Comparison of ENCODE assay signal across 18 cellular contexts in the genomic region with DNA sequence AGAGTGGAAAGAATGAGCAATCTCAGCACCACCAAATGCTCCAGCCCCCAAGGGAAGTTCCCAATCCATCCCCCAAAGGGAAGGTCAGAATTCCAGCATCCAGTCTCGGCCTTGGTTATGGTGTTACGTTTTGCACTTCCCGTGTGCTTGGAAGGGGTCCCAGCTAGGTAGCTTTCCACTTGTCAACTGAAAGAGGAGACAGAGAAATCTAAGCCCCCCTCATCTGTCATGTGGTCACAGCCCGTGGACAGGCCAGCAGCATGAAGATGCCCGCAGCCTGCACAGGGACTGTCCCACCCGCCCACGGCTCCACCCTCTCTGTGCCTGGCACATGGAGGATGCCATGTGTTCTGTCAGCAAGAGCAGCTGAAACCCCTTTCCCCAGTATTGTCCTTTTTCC. TPM values are rescaled to one million over a fixed set of nuclear protein-coding genes. Genes with fewer than 3 reads are reported as not detected.
DNase-seq lines count a peak whose midpoint lies in the region; TF ChIP-seq lines count a peak whose summit lies in the region.
"Had no signal": no experiment of that assay in that cellular context is flagged by ENCODE, and none has a peak within 500 bp of the region (broad histone marks: within the 10 kb centered on the region; RNA-seq: fewer than 3 reads in every experiment).

No MANE protein-coding gene starts in this region.

- H3K9me3 Mint-ChIP-seq in endodermal cell (no peaks in the 10 kb centered on the region), neural crest cell (peaks cover 13% of the 10 kb centered on the region), type B pancreatic cell (peaks cover 6% of the 10 kb centered on the region)
- H3K9me3 Mint-ChIP-seq: CD4-positive, alpha-beta T cell had no signal

- H3K36me3 Mint-ChIP-seq in endodermal cell (ENCODE audit: low read depth) (no peaks in the 10 kb centered on the region), neural crest cell (ENCODE audit: low read depth) (peaks cover 4% of the 10 kb centered on the region), type B pancreatic cell (peaks cover 4% of the 10 kb centered on the region)

- peaks cover 6% of the 10 kb centered on the region for H3K9me3 ChIP-seq in endodermal cell (ENCODE audit: control insufficient read depth, low read length)
- H3K9me3 ChIP-seq: BE2C, MG63 had no signal

- no peaks in the 10 kb centered on the region for H3K36me3 ChIP-seq in endodermal cell (ENCODE audit: control insufficient read depth, insufficient read depth, low read length)
- H3K36me3 ChIP-seq: BE2C, MG63 had no signal

- H3K9ac ChIP-seq in endodermal cell (ENCODE audit: extremely low read depth, low read length, poor library complexity, severe bottlenecking): no peak overlapping the region

- WGBS in endodermal cell (ENCODE audit: insufficient coverage in 1 of 2, insufficient read length in 1 of 2), 2 experiments: 91 to 97% methylated on average over 4 to 7 of the region's 7 CpGs

- H3K27ac ChIP-seq in angular gyrus (ENCODE audit: low read depth, low read length) (peak overlapping the region; percentile 22), endodermal cell (ENCODE audit: low read depth, low read length) (no peak overlapping the region)

- H3K27ac Mint-ChIP-seq in endodermal cell (no peak overlapping the region), neural crest cell (ENCODE audit: unreplicated experiment) (peak overlapping the region; percentile 13), type B pancreatic cell (no peak overlapping the region)
- H3K27ac Mint-ChIP-seq: CD4-positive, alpha-beta T cell had no signal

- no peaks in the 10 kb centered on the region for H3K27me3 ChIP-seq in endodermal cell (ENCODE audit: control insufficient read depth, insufficient read depth, low read length, poor library complexity, severe bottlenecking)
- H3K27me3 ChIP-seq: BE2C, MG63 had no signal

- H3K27me3 Mint-ChIP-seq in endodermal cell (ENCODE audit: insufficient read depth): peaks cover 2% of the 10 kb centered on the region
- H3K27me3 Mint-ChIP-seq in neural crest cell (ENCODE audit: low read depth): no peaks in the 10 kb centered on the region
- H3K27me3 Mint-ChIP-seq in type B pancreatic cell: peaks cover 4% of the 10 kb centered on the region

- H3K4me3 Mint-ChIP-seq in endodermal cell (no peak overlapping the region), neural crest cell (no peak overlapping the region), type B pancreatic cell (no peak overlapping the region)
- H3K4me3 Mint-ChIP-seq: CD4-positive, alpha-beta T cell had no signal

- H3K4me1 Mint-ChIP-seq in endodermal cell (peaks cover 6% of the 10 kb centered on the region), neural crest cell (peaks cover 37% of the 10 kb centered on the region), type B pancreatic cell (ENCODE audit: unreplicated experiment) (peaks cover 14% of the 10 kb centered on the region)

- no peaks in the 10 kb centered on the region for H3K4me1 ChIP-seq in endodermal cell (ENCODE audit: control insufficient read depth, insufficient read depth, low read length)

- TF ChIP-seq CTCF in endodermal cell (conservative IDR thresholded peaks at IDR 0.05): no peak
- TF ChIP-seq CTCF in neural crest cell (conservative IDR thresholded peaks at IDR 0.05): no peak
- TF ChIP-seq CTCF in type B pancreatic cell (conservative IDR thresholded peaks at IDR 0.05): no peak

- DNase-seq in endodermal cell: peak; percentile 9
- no peak for DNase-seq in neural crest cell (ENCODE audit: low read depth, low spot score)
- DNase-seq in type B pancreatic cell (ENCODE audit: extremely low spot score, unreplicated experiment): peak; percentile 60
- DNase-seq in NCI-H1092 treated with DMSO at 0.1 percent for 48 hours (lab: John Stamatoyannopoulos, UW): no peak
- DNase-seq in NCI-H2081 treated with DMSO at 0.1 percent for 48 hours (lab: John Stamatoyannopoulos, UW): no peak
- DNase-seq in hepatic stellate cell (ENCODE audit: low spot score): no peak
- DNase-seq: BE2C; CD4-positive, alpha-beta T cell; HCEC 1CT; IMR-90; Karpas-422; MG63; NCI-H1092; NCI-H1694; NCI-H2107; NCI-H2227 treated with DMSO at 0.1 percent for 48 hours; NCI-H524 had no signal

- no peak overlapping the region for H3K4me3 ChIP-seq in endodermal cell (ENCODE audit: low read length)
- H3K4me3 ChIP-seq: MG63 had no signal

RNA-seq across cellular contexts. Expression of a gene that starts 32.1 kb away (rescaled TPM):
- total RNA-seq in endodermal cell (10 to 100 TPM; 25.6 to 47.0 TPM), neural crest cell (146 and 150 TPM in 2 replicates), type B pancreatic cell (ENCODE audit: low replicate concordance) (82.8 and 83.5 TPM in 2 replicates)
- polyA plus RNA-seq in endodermal cell (2013, experiment 1 of 2): 148 TPM
- 167 TPM for polyA plus RNA-seq in endodermal cell (2013, experiment 2 of 2)

Comparison
In these comparisons a context has a peak if more than half of its experiments do, and no peak if none do; other contexts are left out.
1. DNase-seq: peak in endodermal cell (single experiment) and type B pancreatic cell (single experiment); none in neural crest cell (single experiment), NCI-H1092 treated with DMSO at 0.1 percent for 48 hours (single experiment), NCI-H2081 treated with DMSO at 0.1 percent for 48 hours (single experiment) and hepatic stellate cell (single experiment).